In the genomic region with DNA sequence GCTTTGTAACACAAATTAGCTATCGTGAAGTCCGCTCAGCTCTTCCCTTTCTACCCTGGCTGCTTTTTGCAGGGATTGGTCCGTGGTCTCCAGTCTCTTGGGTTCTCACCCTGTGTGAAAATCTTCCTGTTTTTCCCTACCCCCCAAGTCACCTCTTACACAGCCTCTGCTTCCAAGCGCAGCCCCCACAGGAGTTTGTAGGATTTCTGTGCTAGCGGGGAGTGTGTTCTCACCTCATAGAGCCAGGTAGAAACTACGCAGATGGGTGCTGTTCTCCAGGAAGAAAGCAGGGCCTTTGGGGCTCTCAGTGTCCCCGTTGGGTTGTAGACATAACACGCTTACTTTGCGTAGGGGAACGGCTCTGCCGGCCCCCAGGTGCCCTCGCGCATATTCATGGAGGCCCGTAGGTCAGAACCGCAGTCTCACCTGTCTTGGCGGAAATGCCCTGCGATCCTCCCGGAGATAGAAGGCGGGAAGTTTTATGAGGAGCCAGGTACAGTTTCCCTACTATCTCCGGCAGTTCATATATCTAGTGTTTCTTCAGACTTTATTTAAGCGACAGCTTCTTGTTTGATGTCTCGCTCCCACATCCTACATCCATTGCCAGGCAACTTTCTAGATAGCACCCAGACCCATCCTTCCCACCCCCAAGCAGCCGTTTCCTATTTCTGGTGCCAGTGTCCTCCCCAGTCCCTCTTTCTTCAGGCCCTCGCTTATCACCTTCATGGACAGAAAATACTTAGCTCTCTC, we compare ENCODE assay signal across 8 cellular contexts. TPM values are rescaled to one million over a fixed set of nuclear protein-coding genes. Genes with fewer than 3 reads are reported as not detected.
DNase-seq lines count a peak whose midpoint lies in the region; TF ChIP-seq lines count a peak whose summit lies in the region.
"Not testable (repeated sequence)": the region's sequence is repeated elsewhere in the genome, so short reads cannot be mapped to it uniquely, and the experiment has no call there.

No MANE protein-coding gene starts in this region.

- peaks cover 11% of the 10 kb centered on the region for H3K4me1 Mint-ChIP-seq in endodermal cell

- not testable (repeated sequence) for H3K36me3 ChIP-seq in BLaER1; SJSA1; endodermal cell (ENCODE audit: control insufficient read depth, insufficient read depth, low read length)

- H3K27ac Mint-ChIP-seq in endodermal cell = peak overlapping the region; percentile 100

- not testable (repeated sequence) for H3K9me3 Mint-ChIP-seq in endodermal cell

- not testable (repeated sequence) for TF ChIP-seq CTCF in endodermal cell (conservative IDR thresholded peaks at IDR 0.05)

- H4K20me1 ChIP-seq in BLaER1 = not testable (repeated sequence)

- H3K27ac ChIP-seq in BLaER1 (peak overlapping the region; percentile 69), endodermal cell (ENCODE audit: low read depth, low read length) (peak overlapping the region; percentile 97)
- H3K27ac ChIP-seq in SJSA1 = not testable (repeated sequence)

- peak overlapping the region; percentile 58 for H3K4me3 Mint-ChIP-seq in endodermal cell

- peak overlapping the region; percentile 65 for H3K4me3 ChIP-seq in BLaER1
- not testable (repeated sequence) for H3K4me3 ChIP-seq in SJSA1
- H3K4me3 ChIP-seq in endodermal cell (ENCODE audit: low read length) = peak overlapping the region; percentile 61

- H3K4me1 ChIP-seq in BLaER1 = peaks cover 27% of the 10 kb centered on the region
- H3K4me1 ChIP-seq in SJSA1 (replicated peaks); endodermal cell (ENCODE audit: control insufficient read depth, insufficient read depth, low read length): not testable (repeated sequence)

- DNase-seq in GOT3 (lab: John Stamatoyannopoulos, UW) = peak; percentile 86
- DNase-seq in NCI-H1105 (lab: John Stamatoyannopoulos, UW) = peak; percentile 90
- DNase-seq in SJSA1 (ENCODE audit: low read depth in 1 of 2, low spot score in 2 of 2) = peak; percentile 97 to 98
- peak; percentile 85 to 87 for DNase-seq in activated T-cell treated with anti-CD3 and anti-CD28 coated beads, Interleukin-2, amount 50 U/mL, for 48 hours
- DNase-seq in endodermal cell = peak; percentile 94
- peak; percentile 34 for DNase-seq in midbrain (lab: John Stamatoyannopoulos, UW)
- DNase-seq in stimulated activated CD4-positive, alpha-beta T cell treated with anti-CD3 and anti-CD28 coated beads, TNF-alpha, amount 100 ng/mL, for 4 hours (ENCODE audit: low read depth in 3 of 3) = peak; percentile 35 to 57 (median 41)

- not testable (repeated sequence) for H3K27me3 ChIP-seq in BLaER1; SJSA1 (replicated peaks); endodermal cell (ENCODE audit: control insufficient read depth, insufficient read depth, low read length, poor library complexity, severe bottlenecking)

- H3K4me2 ChIP-seq in BLaER1 = peak overlapping the region; percentile 93

- H3K9ac ChIP-seq in BLaER1 = peak overlapping the region; percentile 73
- not testable (repeated sequence) for H3K9ac ChIP-seq in endodermal cell (ENCODE audit: extremely low read depth, low read length, poor library complexity, severe bottlenecking)

- WGBS in endodermal cell (ENCODE audit: insufficient coverage in 1 of 2, insufficient read length in 1 of 2), 2 experiments = 13 to 21% methylated on average over 16 to 21 of the region's 24 CpGs

- not testable (repeated sequence) for H3K27me3 Mint-ChIP-seq in endodermal cell (ENCODE audit: insufficient read depth)

- H3K9me3 ChIP-seq in BLaER1; SJSA1 (replicated peaks); endodermal cell (ENCODE audit: control insufficient read depth, low read length): not testable (repeated sequence)

- not testable (repeated sequence) for H3K36me3 Mint-ChIP-seq in endodermal cell (ENCODE audit: low read depth)

RNA-seq across cellular contexts. Expression of gene RNU1-2, which starts 0.7 kb away (rescaled TPM):
- under 0.01 and 294 TPM in 2 replicates for total RNA-seq in SJSA1 (2014; rRNA removed; shearing (Covaris generic))
- 1,000 to 10,000 TPM; 2,483 to 3,611 TPM for total RNA-seq in endodermal cell
- 11,872 TPM for polyA plus RNA-seq in endodermal cell (2013, experiment 1 of 2)
- 14,577 TPM for polyA plus RNA-seq in endodermal cell (2013, experiment 2 of 2)

RNA-seq across cellular contexts. Expression of gene CROCC, which starts 25.2 kb away (rescaled TPM):
- total RNA-seq in SJSA1 (2014; rRNA removed; shearing (Covaris generic)) = 11.2 and 21.7 TPM in 2 replicates
- total RNA-seq in endodermal cell = 10 to 100 TPM; 58.4 to 61.8 TPM
- 38.9 TPM for polyA plus RNA-seq in endodermal cell (2013, experiment 1 of 2)
- 33.9 TPM for polyA plus RNA-seq in endodermal cell (2013, experiment 2 of 2)

Comparison
In these comparisons a context has a peak if more than half of its experiments do, and no peak if none do; other contexts are left out.
1. DNase-seq: peak in every context shown above with its lines; median percentile 98 in SJSA1; 94 in endodermal cell; 90 in NCI-H1105; 86 in GOT3; 86 in activated T-cell treated with anti-CD3 and anti-CD28 coated beads, Interleukin-2, amount 50 U/mL, for 48 hours; 41 in stimulated activated CD4-positive, alpha-beta T cell treated with anti-CD3 and anti-CD28 coated beads, TNF-alpha, amount 100 ng/mL, for 4 hours; 34 in midbrain.